12 cellular contexts compared by ENCODE assay signal in the genomic region with DNA sequence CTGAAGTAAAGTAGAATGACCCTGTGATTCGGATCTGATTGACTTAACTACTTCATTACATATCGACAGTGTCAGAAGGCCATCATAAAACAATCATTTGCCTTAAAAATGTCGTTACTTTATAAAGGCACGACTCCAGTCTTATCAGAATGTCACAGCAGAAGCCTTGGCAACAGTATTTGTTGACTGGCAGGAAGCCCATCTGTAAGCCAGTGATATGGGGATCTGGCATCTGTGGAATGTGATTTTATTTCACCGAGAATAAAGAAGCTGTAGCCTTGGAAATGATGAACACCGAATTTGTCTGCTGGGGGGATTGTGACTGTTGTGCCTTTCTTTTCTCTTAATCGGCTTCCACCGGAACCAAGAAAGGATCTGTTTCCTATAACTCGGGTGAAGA.
DNase-seq lines count a peak whose midpoint lies in the region; ATAC-seq, FAIRE-seq and TF ChIP-seq lines count a peak whose summit lies in the region.
"Had no signal": no experiment of that assay in that cellular context is flagged by ENCODE, and none has a peak within 500 bp of the region (broad histone marks: within the 10 kb centered on the region; RNA-seq: fewer than 3 reads in every experiment).

No MANE protein-coding gene starts in this region.

- H3K4me2 ChIP-seq in HepG2 (ENCODE audit: low read depth, low read length) = no peak overlapping the region

- POLR2A ChIA-PET in A673 (lab: Charles Lee; ENCODE audit: low non-redundant PET) = interaction anchor here (0.6 kb wide), 1 partner anchor 21 kb away, joined by 3 read pairs; no protein-coding TSS in a partner anchor
- POLR2A ChIA-PET in HepG2 (lab: Yijun Ruan, JAX) = no interaction called here
- POLR2A ChIA-PET in naive thymus-derived CD8-positive, alpha-beta T cell (lab: Charles Lee) = no interaction called here

- no peak overlapping the region for H3K27ac Mint-ChIP-seq in naive thymus-derived CD8-positive, alpha-beta T cell

- in situ Hi-C loops in HepG2 (cut with HindIII; ENCODE audit: extremely low pct_ligation_motif_present, low pct_unique_long_range_greater_than_20kb) = no loop called here

- H3K9me3 Mint-ChIP-seq in naive thymus-derived CD8-positive, alpha-beta T cell = peaks cover 0 to 41% (median 6%) of the 10 kb centered on the region in 9 donors

- TF ChIP-seq CTCF in A673 (conservative IDR thresholded peaks at IDR 0.05; ENCODE audit: low read depth, low read length) (no peak), choroid plexus epithelial cell (conservative IDR thresholded peaks at IDR 0.05; ENCODE audit: low read depth, low read length) (no peak), HepG2 (CRISPR knock-in tag; IDR thresholded peaks at IDR 0.05) (no peak)

- BruUV-seq in A673 (replicated peaks; lab: Mats Ljungman, UMichigan) (no TSS peak), HepG2 (replicated peaks; lab: Mats Ljungman, UMichigan) (no TSS peak)

- no peak overlapping the region for H3K9ac ChIP-seq in HepG2 (ENCODE audit: insufficient read depth, low read depth, low read length)

- no peak overlapping the region for H3K4me3 Mint-ChIP-seq in naive thymus-derived CD8-positive, alpha-beta T cell

- H3K4me1 Mint-ChIP-seq in naive thymus-derived CD8-positive, alpha-beta T cell = no peaks in the 10 kb centered on the region

- WGBS in HepG2 (ENCODE audit: low lambda C conversion rate) = 3% methylated on average over 9 of the region's 9 CpGs

- no peaks in the 10 kb centered on the region for H3K27me3 ChIP-seq in A673 (replicated peaks; ENCODE audit: insufficient read depth, low read depth, low read length, poor library complexity)
- H3K27me3 ChIP-seq in HepG2 (ENCODE audit: control insufficient read depth in 1 of 2, insufficient read depth in 2 of 2, low read length in 2 of 2) = no peaks in the 10 kb centered on the region

- no peak for TF ChIP-seq EP300 in HepG2 (IDR thresholded peaks at IDR 0.05; ENCODE audit: low read depth in 2 of 2, low read length in 2 of 2)
- no peak for TF ChIP-seq EP300 in HepG2 (CRISPR knock-in tag; IDR thresholded peaks at IDR 0.05; ENCODE audit: borderline replicate concordance)

- H3K4me3 ChIP-seq in A673 (ENCODE audit: low read depth, low read length, poor library complexity, severe bottlenecking) = no peak overlapping the region
- no peak overlapping the region for H3K4me3 ChIP-seq in choroid plexus epithelial cell (ENCODE audit: low read depth, low read length)
- H3K4me3 ChIP-seq in HepG2 (replicated peaks in 1 of 3; ENCODE audit: insufficient read depth in 1 of 3, low read depth in 2 of 3, low read length in 3 of 3) = no peak overlapping the region

- H2AFZ ChIP-seq in HepG2 (ENCODE audit: low read length) = no peak overlapping the region

- CTCF ChIA-PET in A673 (lab: Charles Lee) (no interaction called here), HepG2 (lab: Yijun Ruan, JAX; ENCODE audit: low intra/inter-chr PET ratio, low total read pairs) (no interaction called here)

- DNase-seq in A673 (ENCODE audit: low spot score) (peak; percentile 86), NCI-H69 (lab: John Stamatoyannopoulos, UW) (peak; percentile 14), choroid plexus epithelial cell (ENCODE audit: low read depth) (peak; percentile 7), HepG2 (ENCODE audit: low spot score) (peak; percentile 3), KG1 (lab: John Stamatoyannopoulos, UW) (no peak), OCI-M2 (lab: John Stamatoyannopoulos, UW; ENCODE audit: unreplicated experiment) (no peak)
- DNase-seq in naive thymus-derived CD8-positive, alpha-beta T cell = no peak
- DNase-seq: AML-193, NCI-H526, T-helper 1 cell had no signal

- no peak for TF ChIP-seq RAD21 in HepG2 (CRISPR knock-in tag; IDR thresholded peaks at IDR 0.05)

- FAIRE-seq in HepG2 (lab: Jason Lieb, UNC) = no peak
- FAIRE-seq: frontal cortex had no signal

- no peaks in the 10 kb centered on the region for H3K9me3 ChIP-seq in A673 (ENCODE audit: low read depth, low read length, poor library complexity, severe bottlenecking)
- no peaks in the 10 kb centered on the region for H3K9me3 ChIP-seq in HepG2 (ENCODE audit: low read length)

- H3K4me1 ChIP-seq in A673 (ENCODE audit: insufficient read depth, low read length, poor library complexity, severe bottlenecking) = peaks cover 38% of the 10 kb centered on the region
- H3K4me1 ChIP-seq in HepG2 (ENCODE audit: insufficient read depth, low read length) = no peaks in the 10 kb centered on the region

- H4K20me1 ChIP-seq in HepG2 (ENCODE audit: insufficient read depth, low read length) = no peaks in the 10 kb centered on the region

- no peak for ATAC-seq in HepG2
- no peak for ATAC-seq in HG03460 (IDR thresholded peaks at IDR 0.05; ENCODE audit: unreplicated experiment)
- no peak for ATAC-seq in naive thymus-derived CD8-positive, alpha-beta T cell

- H3K79me2 ChIP-seq in HepG2 (ENCODE audit: insufficient read depth, low read length) = no peaks in the 10 kb centered on the region

- no peak for TF ChIP-seq POLR2A in HepG2 (IDR thresholded peaks at IDR 0.05; ENCODE audit: insufficient read depth in 1 of 2, low read depth in 2 of 2, low read length in 2 of 2)

- no peaks in the 10 kb centered on the region for H3K27me3 Mint-ChIP-seq in naive thymus-derived CD8-positive, alpha-beta T cell

- intact Hi-C loops in A673 (cut with micrococcal nuclease; ENCODE audit: unreplicated experiment) (loop anchor here (5.0 kb wide), 2 partner anchors 92 to 107 kb away; no protein-coding TSS in a partner anchor), HepG2 (cut with micrococcal nuclease; ENCODE audit: unreplicated experiment) (no loop called here)

- no peaks in the 10 kb centered on the region for H3K36me3 ChIP-seq in A673 (ENCODE audit: insufficient read depth, low read length, poor library complexity, severe bottlenecking)
- H3K36me3 ChIP-seq in HepG2 (replicated peaks in 1 of 2; ENCODE audit: control insufficient read depth in 1 of 2, insufficient read depth in 2 of 2, low read length in 2 of 2) = no peaks in the 10 kb centered on the region

- H3K36me3 Mint-ChIP-seq in naive thymus-derived CD8-positive, alpha-beta T cell = no peaks in the 10 kb centered on the region

- no peak overlapping the region for H3K27ac ChIP-seq in A673 (ENCODE audit: low read depth, low read length, poor library complexity, severe bottlenecking)
- H3K27ac ChIP-seq in HepG2 (ENCODE audit: extremely low read length, insufficient read depth, low read length) = no peak overlapping the region

TF ChIP-seq in HepG2, 621 proteins besides CTCF, POLR2A, EP300 and RAD21:
- TF ChIP-seq, protein P1, sequence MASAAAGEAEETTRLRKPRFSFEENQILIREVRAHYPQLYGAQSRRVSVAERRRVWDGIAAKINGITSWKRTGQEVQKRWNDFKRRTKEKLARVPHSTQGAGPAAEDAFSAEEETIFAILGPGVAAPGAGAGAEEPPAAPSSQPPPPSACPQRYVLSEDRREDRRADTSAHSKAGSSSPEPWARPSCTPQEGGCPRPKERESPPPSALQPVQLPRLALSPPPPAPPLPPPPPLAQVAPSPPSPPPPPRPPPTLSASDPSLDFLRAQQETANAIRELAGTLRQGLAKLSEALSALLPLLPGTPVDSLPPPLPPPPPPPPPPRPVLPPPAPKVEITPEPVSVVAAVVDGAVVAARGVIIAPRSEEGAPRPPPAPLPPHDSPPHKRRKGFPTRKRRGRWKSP (CRISPR knock-in tag; IDR thresholded peaks at IDR 0.05) = no peak
- TF ChIP-seq ZBTB3 (CRISPR knock-in tag; IDR thresholded peaks at IDR 0.05; ENCODE audit: borderline replicate concordance, low read depth) (no peak), ARNT (IDR thresholded peaks at IDR 0.05) (no peak), FOXO1 (CRISPR knock-in tag; IDR thresholded peaks at IDR 0.05) (no peak), SP1 (IDR thresholded peaks at IDR 0.05) (no peak), SP1 (CRISPR knock-in tag; IDR thresholded peaks at IDR 0.05) (no peak), SALL2 (CRISPR knock-in tag; IDR thresholded peaks at IDR 0.05) (no peak), ZNF788 (CRISPR knock-in tag; IDR thresholded peaks at IDR 0.05; ENCODE audit: borderline replicate concordance) (no peak), ZNF230 (CRISPR knock-in tag; IDR thresholded peaks at IDR 0.05) (no peak), ZFP37 (CRISPR knock-in tag; IDR thresholded peaks at IDR 0.05; ENCODE audit: borderline replicate concordance) (no peak), ZNF614 (CRISPR knock-in tag; IDR thresholded peaks at IDR 0.05; ENCODE audit: borderline replicate concordance) (no peak), ZNF7 (CRISPR knock-in tag; IDR thresholded peaks at IDR 0.05) (no peak), ZNF761 (CRISPR knock-in tag; conservative IDR thresholded peaks at IDR 0.05) (no peak), GABPA (IDR thresholded peaks at IDR 0.05; ENCODE audit: low read depth, low read length) (no peak), GABPA (CRISPR knock-in tag; IDR thresholded peaks at IDR 0.05; ENCODE audit: low read depth) (no peak), PAX8 (CRISPR knock-in tag; IDR thresholded peaks at IDR 0.05; ENCODE audit: borderline replicate concordance) (no peak)
- TF ChIP-seq, protein P2, sequence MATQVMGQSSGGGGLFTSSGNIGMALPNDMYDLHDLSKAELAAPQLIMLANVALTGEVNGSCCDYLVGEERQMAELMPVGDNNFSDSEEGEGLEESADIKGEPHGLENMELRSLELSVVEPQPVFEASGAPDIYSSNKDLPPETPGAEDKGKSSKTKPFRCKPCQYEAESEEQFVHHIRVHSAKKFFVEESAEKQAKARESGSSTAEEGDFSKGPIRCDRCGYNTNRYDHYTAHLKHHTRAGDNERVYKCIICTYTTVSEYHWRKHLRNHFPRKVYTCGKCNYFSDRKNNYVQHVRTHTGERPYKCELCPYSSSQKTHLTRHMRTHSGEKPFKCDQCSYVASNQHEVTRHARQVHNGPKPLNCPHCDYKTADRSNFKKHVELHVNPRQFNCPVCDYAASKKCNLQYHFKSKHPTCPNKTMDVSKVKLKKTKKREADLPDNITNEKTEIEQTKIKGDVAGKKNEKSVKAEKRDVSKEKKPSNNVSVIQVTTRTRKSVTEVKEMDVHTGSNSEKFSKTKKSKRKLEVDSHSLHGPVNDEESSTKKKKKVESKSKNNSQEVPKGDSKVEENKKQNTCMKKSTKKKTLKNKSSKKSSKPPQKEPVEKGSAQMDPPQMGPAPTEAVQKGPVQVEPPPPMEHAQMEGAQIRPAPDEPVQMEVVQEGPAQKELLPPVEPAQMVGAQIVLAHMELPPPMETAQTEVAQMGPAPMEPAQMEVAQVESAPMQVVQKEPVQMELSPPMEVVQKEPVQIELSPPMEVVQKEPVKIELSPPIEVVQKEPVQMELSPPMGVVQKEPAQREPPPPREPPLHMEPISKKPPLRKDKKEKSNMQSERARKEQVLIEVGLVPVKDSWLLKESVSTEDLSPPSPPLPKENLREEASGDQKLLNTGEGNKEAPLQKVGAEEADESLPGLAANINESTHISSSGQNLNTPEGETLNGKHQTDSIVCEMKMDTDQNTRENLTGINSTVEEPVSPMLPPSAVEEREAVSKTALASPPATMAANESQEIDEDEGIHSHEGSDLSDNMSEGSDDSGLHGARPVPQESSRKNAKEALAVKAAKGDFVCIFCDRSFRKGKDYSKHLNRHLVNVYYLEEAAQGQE (IDR thresholded peaks at IDR 0.05; ENCODE audit: borderline replicate concordance in 1 of 2, low read depth in 1 of 2, low read length in 2 of 2) = no peak

Comparison
In these comparisons a context has a peak if more than half of its experiments do, and no peak if none do; other contexts are left out.
1. DNase-seq: peak in A673 (single experiment), NCI-H69 (single experiment), choroid plexus epithelial cell (single experiment) and HepG2 (single experiment); none in KG1 (single experiment), naive thymus-derived CD8-positive, alpha-beta T cell (0 of 10) and OCI-M2 (single experiment).